In genomic region chr2:192029089-192029488, GRCh38 we compare ENCODE assay signal across 9 cellular contexts.
A peak's percentile ranks its signal among the peaks of the same experiment; 100 is the strongest.
DNase-seq lines count a peak whose midpoint lies in the region; ATAC-seq, FAIRE-seq and TF ChIP-seq lines count a peak whose summit lies in the region.
"Had no signal": no experiment of that assay in that cellular context is flagged by ENCODE, and none has a peak within 500 bp of the region (broad histone marks: within the 10 kb centered on the region; RNA-seq: fewer than 3 reads in every experiment).

No MANE protein-coding gene starts in this region.

- 80% methylated on average over 2 of the region's 2 CpGs; no CpG with 5 or more reads in 1 of the 2 experiments for WGBS in H1 (ENCODE audit: extremely low coverage in 1 of 2, insufficient coverage in 1 of 2, insufficient read length in 1 of 2, insufficient replicate concordance in 2 of 2, low coverage in 1 of 2, low lambda C conversion rate in 2 of 2, missing lambda C conversion rate in 1 of 2), 2 experiments

- H3K36me3 ChIP-seq in H1 (ENCODE audit: control insufficient read depth in 2 of 4, insufficient read depth in 4 of 4, low read length in 3 of 4), result no peaks in the 10 kb centered on the region
- H3K36me3 ChIP-seq in Peyer's patch, result no peaks in the 10 kb centered on the region
- H3K36me3 ChIP-seq in ascending aorta, result no peaks in the 10 kb centered on the region
- no peaks in the 10 kb centered on the region for H3K36me3 ChIP-seq in kidney (ENCODE audit: control insufficient read depth in 1 of 2, insufficient read depth in 2 of 2, low read length in 2 of 2)

- peak; percentile 97 for ATAC-seq in GM19351 (IDR thresholded peaks at IDR 0.05; ENCODE audit: unreplicated experiment)
- peak; percentile 85 for ATAC-seq in HG03442 (IDR thresholded peaks at IDR 0.05; ENCODE audit: unreplicated experiment)

- TF ChIP-seq POLR2A in H1 (IDR thresholded peaks at IDR 0.05; ENCODE audit: control extremely low read depth in 1 of 2, low read depth in 2 of 2, low read length in 2 of 2), result no peak
- no peak for TF ChIP-seq POLR2A in Peyer's patch (IDR thresholded peaks at IDR 0.05)

- no peak overlapping the region for H2BK5ac ChIP-seq in H1 (ENCODE audit: low read depth, low read length)

- H3K79me1 ChIP-seq in H1 (ENCODE audit: low read depth, low read length), result no peaks in the 10 kb centered on the region

- H3K18ac ChIP-seq in H1 (ENCODE audit: extremely low read depth, low read length), result no peak overlapping the region

- H3K9me3 ChIP-seq in H1 (ENCODE audit: insufficient read depth in 2 of 2, low read depth in 1 of 2, low read length in 1 of 2) (no peaks in the 10 kb centered on the region), Peyer's patch (no peaks in the 10 kb centered on the region), ascending aorta (no peaks in the 10 kb centered on the region), kidney (ENCODE audit: control insufficient read depth in 1 of 2, low read length in 2 of 2) (no peaks in the 10 kb centered on the region)

- H3K56ac ChIP-seq in H1 (replicated peaks; ENCODE audit: insufficient read length, low read depth, low read length), result no peak overlapping the region

- no peak overlapping the region for H4K91ac ChIP-seq in H1 (replicated peaks; ENCODE audit: insufficient read length, low read length)

- H3K79me2 ChIP-seq in H1 (ENCODE audit: control insufficient read depth in 1 of 2, insufficient read depth in 2 of 2, low read length in 2 of 2), result no peaks in the 10 kb centered on the region

- CTCF ChIA-PET in H1 (lab: Charles Lee; ENCODE audit: partially characterized antibody), result interaction anchor here (0.6 to 2.7 kb wide), 22 partner anchors 9 to 353 kb away, joined by 3 to 10 read pairs (median 3); no protein-coding TSS in a partner anchor

- H3K27me3 ChIP-seq in H1 (replicated peaks in 1 of 4; ENCODE audit: control insufficient read depth in 3 of 4, extremely low read depth in 1 of 4, insufficient read depth in 3 of 4, low read length in 3 of 4) (peaks cover 0 to 1% (median 0%) of the 10 kb centered on the region in 4 experiments; a peak in 1 of 7 replicates), Peyer's patch (no peaks in the 10 kb centered on the region), ascending aorta (no peaks in the 10 kb centered on the region)

- H3K4me1 ChIP-seq in H1 (replicated peaks in 1 of 4; ENCODE audit: control insufficient read depth in 3 of 4, insufficient read depth in 4 of 4, low read length in 3 of 4), result peaks cover 0 to 11% (median 5%) of the 10 kb centered on the region in 4 experiments; a peak in 5 of 7 replicates
- H3K4me1 ChIP-seq in Peyer's patch, result peaks cover 0 to 6% (median 0%) of the 10 kb centered on the region in 4 donors
- no peaks in the 10 kb centered on the region for H3K4me1 ChIP-seq in ascending aorta
- H3K4me1 ChIP-seq in kidney (ENCODE audit: control insufficient read depth in 1 of 2, insufficient read depth in 1 of 2, low read depth in 1 of 2, low read length in 2 of 2), result no peaks in the 10 kb centered on the region

- H2AFZ ChIP-seq in H1 (ENCODE audit: low read length), result no peak overlapping the region; the same call in 1 of the 2 replicates

- DNase-seq in H1 (ENCODE audit: low read depth in 1 of 2, low spot score in 2 of 2) (peak; percentile 43 to 58), GOT3 (lab: John Stamatoyannopoulos, UW) (no peak), Peyer's patch (no peak), ascending aorta (ENCODE audit: low spot score in 2 of 2) (no peak), kidney (no peak)
- DNase-seq: cerebellar nuclear complex had no signal

- intact Hi-C loops in ascending aorta (cut with DNase I), result no loop called here
- intact Hi-C loops in kidney (cut with DNase I), result no loop called here

- H4K20me1 ChIP-seq in H1 (replicated peaks in 1 of 2; ENCODE audit: control insufficient read depth in 1 of 2, insufficient read depth in 2 of 2, low read length in 2 of 2), result no peaks in the 10 kb centered on the region

- H3K4me2 ChIP-seq in H1 (ENCODE audit: insufficient read depth in 1 of 2, low read depth in 2 of 2, low read length in 2 of 2), result no peak overlapping the region

- no peak overlapping the region for H3K9ac ChIP-seq in H1 (replicated peaks in 1 of 4; ENCODE audit: extremely low read depth in 1 of 4, low read depth in 3 of 4, low read length in 3 of 4)
- H3K9ac ChIP-seq in kidney (ENCODE audit: low read length in 2 of 2), result no peak overlapping the region

- no peak overlapping the region for H2BK15ac ChIP-seq in H1 (ENCODE audit: low read length)

- H3K23ac ChIP-seq in H1 (ENCODE audit: insufficient read length), result no peak overlapping the region

- peak; percentile 47 to 58 for TF ChIP-seq RAD21 in H1 (IDR thresholded peaks at IDR 0.05 in 1 of 2, conservative IDR thresholded peaks at IDR 0.05 in 1 of 2; ENCODE audit: low read depth in 2 of 2, low read length in 2 of 2)

- POLR2A ChIA-PET in H1 (lab: Charles Lee; ENCODE audit: partially characterized antibody), result no interaction called here

- H2AK5ac ChIP-seq in H1 (ENCODE audit: low read depth, low read length), result no peak overlapping the region

- H4K8ac ChIP-seq in H1 (ENCODE audit: extremely low read depth, insufficient read depth, low read length), result no peak overlapping the region

- H3K4ac ChIP-seq in H1 (replicated peaks; ENCODE audit: insufficient read length, low read depth, low read length), result no peak overlapping the region

- no peak overlapping the region for H4K5ac ChIP-seq in H1 (ENCODE audit: insufficient read length, low read depth, low read length)

- H2BK12ac ChIP-seq in H1 (ENCODE audit: low read depth, low read length), result no peak overlapping the region

- no peaks in the 10 kb centered on the region for H3K23me2 ChIP-seq in H1 (ENCODE audit: low read depth, low read length)

- TF ChIP-seq CTCF in C4-2B (conservative IDR thresholded peaks at IDR 0.05) (peak; percentile 32), H1 (IDR thresholded peaks at IDR 0.05; ENCODE audit: control extremely low read depth in 1 of 3, insufficient read depth in 1 of 3, low read depth in 1 of 3, low read length in 3 of 3) (peak; percentile 41 to 68 (median 53); a peak in 3 of 4 replicates), Peyer's patch (IDR thresholded peaks at IDR 0.05) (no peak), ascending aorta (IDR thresholded peaks at IDR 0.05) (no peak), kidney (IDR thresholded peaks at IDR 0.05; ENCODE audit: borderline replicate concordance, extremely low read depth, insufficient read depth) (no peak)

- no peak for TF ChIP-seq EP300 in H1 (IDR thresholded peaks at IDR 0.05; ENCODE audit: borderline replicate concordance in 1 of 2, low read depth in 2 of 2, low read length in 2 of 2)

- FAIRE-seq in H1 (lab: Jason Lieb, UNC), result peak; percentile 84
- no peak for FAIRE-seq in kidney (lab: Jason Lieb, UNC)

- H3K27ac ChIP-seq in C4-2B (no peak overlapping the region), H1 (ENCODE audit: low read depth, low read length) (no peak overlapping the region), Peyer's patch (no peak overlapping the region), ascending aorta (no peak overlapping the region), kidney (ENCODE audit: low read depth in 2 of 2, low read length in 2 of 2) (no peak overlapping the region)

- H3K4me3 ChIP-seq in H1 (ENCODE audit: extremely low read depth in 1 of 4, insufficient read depth in 2 of 4, low read depth in 3 of 4, low read length in 4 of 4), result no peak overlapping the region
- no peak overlapping the region for H3K4me3 ChIP-seq in Peyer's patch
- H3K4me3 ChIP-seq in ascending aorta, result no peak overlapping the region
- no peak overlapping the region for H3K4me3 ChIP-seq in kidney (ENCODE audit: low read length in 2 of 2)

- H2BK120ac ChIP-seq in H1 (replicated peaks; ENCODE audit: low read depth, low read length), result no peak overlapping the region

- H2BK20ac ChIP-seq in H1 (ENCODE audit: low read length), result no peak overlapping the region

- H3K14ac ChIP-seq in H1 (ENCODE audit: insufficient read length), result no peak overlapping the region

TF ChIP-seq in H1, 55 proteins besides CTCF, POLR2A, EP300 and RAD21:
- TF ChIP-seq POU5F1 (IDR thresholded peaks at IDR 0.05; ENCODE audit: low read depth, low read length), result no peak
- no peak for TF ChIP-seq TAF7 (optimal IDR thresholded peaks at IDR 0.05; ENCODE audit: borderline replicate concordance, low read depth, low read length)
- TF ChIP-seq CHD2 (IDR thresholded peaks at IDR 0.05; ENCODE audit: low read length), result no peak
- TF ChIP-seq YY1 (IDR thresholded peaks at IDR 0.05; ENCODE audit: low read depth, low read length), result peak; percentile 87
- TF ChIP-seq, protein P1, sequence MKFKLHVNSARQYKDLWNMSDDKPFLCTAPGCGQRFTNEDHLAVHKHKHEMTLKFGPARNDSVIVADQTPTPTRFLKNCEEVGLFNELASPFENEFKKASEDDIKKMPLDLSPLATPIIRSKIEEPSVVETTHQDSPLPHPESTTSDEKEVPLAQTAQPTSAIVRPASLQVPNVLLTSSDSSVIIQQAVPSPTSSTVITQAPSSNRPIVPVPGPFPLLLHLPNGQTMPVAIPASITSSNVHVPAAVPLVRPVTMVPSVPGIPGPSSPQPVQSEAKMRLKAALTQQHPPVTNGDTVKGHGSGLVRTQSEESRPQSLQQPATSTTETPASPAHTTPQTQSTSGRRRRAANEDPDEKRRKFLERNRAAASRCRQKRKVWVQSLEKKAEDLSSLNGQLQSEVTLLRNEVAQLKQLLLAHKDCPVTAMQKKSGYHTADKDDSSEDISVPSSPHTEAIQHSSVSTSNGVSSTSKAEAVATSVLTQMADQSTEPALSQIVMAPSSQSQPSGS (IDR thresholded peaks at IDR 0.05; ENCODE audit: low read length), result no peak

Comparison
In these comparisons a context has a peak if more than half of its experiments do, and no peak if none do; other contexts are left out.
1. CTCF ChIP-seq: peak in C4-2B (single experiment) and H1 (3 of 3); none in Peyer's patch (0 of 6), ascending aorta (0 of 3) and kidney (single experiment).
2. DNase-seq: peak in H1 (2 of 2); none in GOT3 (single experiment), Peyer's patch (0 of 3), ascending aorta (0 of 2) and kidney (single experiment).